8 cellular contexts compared by ENCODE assay signal in the genomic region with DNA sequence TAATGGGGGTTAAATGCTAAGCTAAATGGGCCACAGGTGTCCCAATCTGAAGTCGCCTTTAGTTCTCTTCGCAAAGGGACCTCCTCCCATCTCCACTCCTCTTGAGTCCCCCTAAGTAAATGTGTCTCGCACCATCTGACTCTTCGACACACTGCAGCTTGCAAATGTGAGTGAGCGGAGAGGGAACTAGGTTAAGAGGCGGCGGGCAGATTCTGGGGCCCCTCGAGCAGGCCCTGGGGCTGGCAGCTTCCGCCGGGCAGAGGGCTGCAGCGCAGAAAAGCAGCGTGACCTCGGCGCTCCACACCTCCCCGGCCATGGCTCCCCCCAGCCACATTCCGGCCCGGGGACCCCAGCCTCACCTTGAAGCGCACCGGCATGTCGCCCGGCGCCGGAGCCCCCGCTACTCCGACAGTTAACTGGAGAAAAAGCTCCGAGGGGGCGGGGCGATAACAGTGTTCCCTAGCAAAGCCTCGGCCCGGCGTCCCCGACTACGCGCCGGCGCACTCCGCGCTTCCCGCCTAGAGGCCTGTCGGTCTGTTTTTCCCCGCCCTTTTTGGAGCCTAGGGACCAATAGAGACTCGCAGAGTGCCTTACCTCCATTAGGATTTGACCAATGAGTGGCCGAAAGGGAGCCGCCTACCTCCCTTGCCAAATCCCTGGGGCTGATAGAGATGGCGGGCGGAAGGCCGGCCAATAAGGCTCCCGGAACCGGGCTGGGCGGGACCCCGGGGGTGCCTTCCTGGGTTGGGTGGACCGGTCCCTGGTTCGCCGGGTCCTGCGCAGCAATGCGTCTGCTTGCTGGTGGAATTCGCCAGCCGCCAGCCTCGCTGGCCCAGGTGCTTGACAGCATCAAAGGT. TPM values are rescaled to one million over a fixed set of nuclear protein-coding genes. Genes with fewer than 3 reads are reported as not detected.
DNase-seq lines count a peak whose midpoint lies in the region; ATAC-seq, FAIRE-seq and TF ChIP-seq lines count a peak whose summit lies in the region.

A gene with protein sequence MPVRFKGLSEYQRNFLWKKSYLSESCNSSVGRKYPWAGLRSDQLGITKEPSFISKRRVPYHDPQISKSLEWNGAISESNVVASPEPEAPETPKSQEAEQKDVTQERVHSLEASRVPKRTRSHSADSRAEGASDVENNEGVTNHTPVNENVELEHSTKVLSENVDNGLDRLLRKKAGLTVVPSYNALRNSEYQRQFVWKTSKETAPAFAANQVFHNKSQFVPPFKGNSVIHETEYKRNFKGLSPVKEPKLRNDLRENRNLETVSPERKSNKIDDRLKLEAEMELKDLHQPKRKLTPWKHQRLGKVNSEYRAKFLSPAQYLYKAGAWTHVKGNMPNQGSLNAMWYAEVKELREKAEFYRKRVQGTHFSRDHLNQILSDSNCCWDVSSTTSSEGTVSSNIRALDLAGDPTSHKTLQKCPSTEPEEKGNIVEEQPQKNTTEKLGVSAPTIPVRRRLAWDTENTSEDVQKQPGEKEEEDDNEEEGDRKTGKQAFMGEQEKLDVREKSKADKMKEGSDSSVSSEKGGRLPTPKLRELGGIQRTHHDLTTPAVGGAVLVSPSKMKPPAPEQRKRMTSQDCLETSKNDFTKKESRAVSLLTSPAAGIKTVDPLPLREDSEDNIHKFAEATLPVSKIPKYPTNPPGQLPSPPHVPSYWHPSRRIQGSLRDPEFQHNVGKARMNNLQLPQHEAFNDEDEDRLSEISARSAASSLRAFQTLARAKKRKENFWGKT (minus strand): TSS at position 494 of the 857 bp plus-strand sequence. CDS start 117 bp downstream, at position 377.

- H3K9me3 ChIP-seq in CD8-positive, alpha-beta T cell (ENCODE audit: low read length) = no peaks in the 10 kb centered on the region
- H3K9me3 ChIP-seq in H1 (ENCODE audit: insufficient read depth in 2 of 2, low read depth in 1 of 2, low read length in 1 of 2) = no peaks in the 10 kb centered on the region

- WGBS in H1 (ENCODE audit: extremely low coverage in 1 of 2, insufficient coverage in 1 of 2, insufficient read length in 1 of 2, insufficient replicate concordance in 2 of 2, low coverage in 1 of 2, low lambda C conversion rate in 2 of 2, missing lambda C conversion rate in 1 of 2), 2 experiments = 1% methylated on average over 56 of the region's 59 CpGs; no CpG with 5 or more reads in 1 of the 2 experiments

- H2AFZ ChIP-seq in H1 (ENCODE audit: low read length) = peak within 1 kb of the TSS; percentile 65

- no peaks in the 10 kb centered on the region for H4K20me1 ChIP-seq in H1 (replicated peaks in 1 of 2; ENCODE audit: control insufficient read depth in 1 of 2, insufficient read depth in 2 of 2, low read length in 2 of 2)

- no peak for TF ChIP-seq CTCF in CD8-positive, alpha-beta T cell (IDR thresholded peaks at IDR 0.05)
- TF ChIP-seq CTCF in GM20000 (IDR thresholded peaks at IDR 0.05; ENCODE audit: extremely low read depth, missing control alignments) = no peak
- TF ChIP-seq CTCF in H1 (IDR thresholded peaks at IDR 0.05; ENCODE audit: control extremely low read depth in 1 of 3, insufficient read depth in 1 of 3, low read depth in 1 of 3, low read length in 3 of 3) = no peak

- peak within 1 kb of the TSS; percentile 65; the same call in 1 of the 2 replicates for H3K18ac ChIP-seq in H1 (ENCODE audit: extremely low read depth, low read length)

- peak within 1 kb of the TSS; percentile 88 for H3K4me3 Mint-ChIP-seq in CD8-positive, alpha-beta T cell
- peak within 1 kb of the TSS; percentile 90 for H3K4me3 Mint-ChIP-seq in memory B cell

- H3K4me1 Mint-ChIP-seq in CD8-positive, alpha-beta T cell (ENCODE audit: low read depth) = peaks cover 49% of the 10 kb centered on the region
- H3K4me1 Mint-ChIP-seq in memory B cell = peaks cover 25% of the 10 kb centered on the region

- H3K4me1 ChIP-seq in CD8-positive, alpha-beta T cell (ENCODE audit: insufficient read depth, low read length) = peaks cover 24% of the 10 kb centered on the region
- H3K4me1 ChIP-seq in H1 (replicated peaks in 1 of 4; ENCODE audit: control insufficient read depth in 3 of 4, insufficient read depth in 4 of 4, low read length in 3 of 4) = peaks cover 0 to 7% (median 3%) of the 10 kb centered on the region in 4 experiments; a peak in 3 of 7 replicates

- peak; percentile 95 for ATAC-seq in CD8-positive, alpha-beta T cell
- peak; percentile 92 for ATAC-seq in memory B cell (ENCODE audit: low read depth)

- no peak for TF ChIP-seq RAD21 in H1 (IDR thresholded peaks at IDR 0.05 in 1 of 2, conservative IDR thresholded peaks at IDR 0.05 in 1 of 2; ENCODE audit: low read depth in 2 of 2, low read length in 2 of 2)

- H3K27ac ChIP-seq in CD8-positive, alpha-beta T cell (ENCODE audit: low read depth, low read length) = peak within 1 kb of the TSS; percentile 46
- H3K27ac ChIP-seq in H1 (ENCODE audit: low read depth, low read length) = peak within 1 kb of the TSS; percentile 24; the same call in 1 of the 2 replicates

- TF ChIP-seq EP300 in H1 (IDR thresholded peaks at IDR 0.05; ENCODE audit: borderline replicate concordance in 1 of 2, low read depth in 2 of 2, low read length in 2 of 2) = no peak

- no peak within 1 kb of the TSS for H4K5ac ChIP-seq in H1 (ENCODE audit: insufficient read length, low read depth, low read length)

- no peak within 1 kb of the TSS for H3K56ac ChIP-seq in H1 (replicated peaks; ENCODE audit: insufficient read length, low read depth, low read length)

- no peaks in the 10 kb centered on the region for H3K79me1 ChIP-seq in H1 (ENCODE audit: low read depth, low read length)

- H3K4me3 ChIP-seq in CD8-positive, alpha-beta T cell (ENCODE audit: low read depth, low read length) = peak within 1 kb of the TSS; percentile 56
- H3K4me3 ChIP-seq in H1 (ENCODE audit: extremely low read depth in 1 of 4, insufficient read depth in 2 of 4, low read depth in 3 of 4, low read length in 4 of 4) = peak within 1 kb of the TSS; percentile 67 to 80 (median 75)

- CTCF ChIA-PET in CD8-positive, alpha-beta T cell (lab: Charles Lee) = interaction anchor here (0.8 to 1.3 kb wide), 4 partner anchors 15 to 292 kb away, joined by 3 to 4 read pairs (median 3); no protein-coding TSS in a partner anchor
- CTCF ChIA-PET in activated CD8-positive, alpha-beta memory T cell treated with anti-CD3 and anti-CD28 coated beads for 36 hours (lab: Charles Lee) = interaction anchor here (0.9 to 1.9 kb wide), 2 partner anchors 109 to 315 kb away, joined by 3 to 5 read pairs; no protein-coding TSS in a partner anchor
- CTCF ChIA-PET in H1 (lab: Charles Lee; ENCODE audit: partially characterized antibody) = interaction anchor here (0.6 to 2.1 kb wide), 6 partner anchors 10 to 174 kb away, joined by 3 to 8 read pairs (median 4); a partner anchor contains a TSS

- H2AK5ac ChIP-seq in H1 (ENCODE audit: low read depth, low read length) = no peak within 1 kb of the TSS

- H2BK15ac ChIP-seq in H1 (ENCODE audit: low read length) = no peak within 1 kb of the TSS

- H3K27me3 Mint-ChIP-seq in CD8-positive, alpha-beta T cell (ENCODE audit: low read depth) = no peaks in the 10 kb centered on the region
- no peaks in the 10 kb centered on the region for H3K27me3 Mint-ChIP-seq in memory B cell

- H3K36me3 ChIP-seq in CD8-positive, alpha-beta T cell (ENCODE audit: insufficient read depth, low read length) = peaks cover 14% of the 10 kb centered on the region
- peaks cover 0 to 4% (median 0%) of the 10 kb centered on the region in 4 experiments; a peak in 1 of 8 replicates for H3K36me3 ChIP-seq in H1 (ENCODE audit: control insufficient read depth in 2 of 4, insufficient read depth in 4 of 4, low read length in 3 of 4)

- intact Hi-C loops in CD8-positive, alpha-beta T cell (cut with DNase I, micrococcal nuclease) = loop anchor here (1.0 to 10.0 kb wide), 9 partner anchors 278 to 1255 kb away; a partner anchor contains a TSS

- POLR2A ChIA-PET in CD8-positive, alpha-beta T cell (lab: Charles Lee) = interaction anchor here (0.7 to 1.2 kb wide), 3 partner anchors 11 to 278 kb away, joined by 3 to 5 read pairs (median 3); a partner anchor contains a TSS
- POLR2A ChIA-PET in activated CD8-positive, alpha-beta memory T cell treated with anti-CD3 and anti-CD28 coated beads for 36 hours (lab: Charles Lee) = interaction anchor here (0.6 to 0.7 kb wide), 3 partner anchors 134 to 363 kb away, joined by 3 read pairs; no protein-coding TSS in a partner anchor
- POLR2A ChIA-PET in H1 (lab: Charles Lee; ENCODE audit: partially characterized antibody) = interaction anchor here (0.8 to 1.3 kb wide), 9 partner anchors 10 to 278 kb away, joined by 3 to 4 read pairs (median 3); a partner anchor contains a TSS

- peak within 1 kb of the TSS; percentile 72 to 86 for H3K4me2 ChIP-seq in H1 (ENCODE audit: insufficient read depth in 1 of 2, low read depth in 2 of 2, low read length in 2 of 2)

- H4K8ac ChIP-seq in H1 (ENCODE audit: extremely low read depth, insufficient read depth, low read length) = peak within 1 kb of the TSS; percentile 73; the same call in 1 of the 2 replicates

- peaks cover 8% of the 10 kb centered on the region for H3K23me2 ChIP-seq in H1 (ENCODE audit: low read depth, low read length)

- no peaks in the 10 kb centered on the region for H3K27me3 ChIP-seq in CD8-positive, alpha-beta T cell (ENCODE audit: insufficient read depth, low read length)
- H3K27me3 ChIP-seq in H1 (replicated peaks in 1 of 4; ENCODE audit: control insufficient read depth in 3 of 4, extremely low read depth in 1 of 4, insufficient read depth in 3 of 4, low read length in 3 of 4) = no peaks in the 10 kb centered on the region

- TF ChIP-seq POLR2A in H1 (IDR thresholded peaks at IDR 0.05; ENCODE audit: control extremely low read depth in 1 of 2, low read depth in 2 of 2, low read length in 2 of 2) = no peak; a peak in 1 of 3 replicates

- FAIRE-seq in H1 (lab: Jason Lieb, UNC) = peak; percentile 72

- no peak within 1 kb of the TSS for H2BK120ac ChIP-seq in H1 (replicated peaks; ENCODE audit: low read depth, low read length)

- H3K4ac ChIP-seq in H1 (replicated peaks; ENCODE audit: insufficient read length, low read depth, low read length) = no peak within 1 kb of the TSS

- no peak within 1 kb of the TSS for H2BK20ac ChIP-seq in H1 (ENCODE audit: low read length)

- H3K14ac ChIP-seq in H1 (ENCODE audit: insufficient read length) = no peak within 1 kb of the TSS

- no peak within 1 kb of the TSS for H3K23ac ChIP-seq in H1 (ENCODE audit: insufficient read length)

- peak within 1 kb of the TSS; percentile 40 to 82 (median 64) for H3K9ac ChIP-seq in H1 (replicated peaks in 1 of 4; ENCODE audit: extremely low read depth in 1 of 4, low read depth in 3 of 4, low read length in 3 of 4)

- H2BK12ac ChIP-seq in H1 (ENCODE audit: low read depth, low read length) = no peak within 1 kb of the TSS

- 0 out of 4 replicates have a peak, but pooled peaks cover 0 to 5% of the 10 kb centered on the region in 2 experiments for H3K79me2 ChIP-seq in H1 (ENCODE audit: control insufficient read depth in 1 of 2, insufficient read depth in 2 of 2, low read length in 2 of 2)

- no peak within 1 kb of the TSS for H4K91ac ChIP-seq in H1 (replicated peaks; ENCODE audit: insufficient read length, low read length)

- DNase-seq in CD8-positive, alpha-beta T cell = peak; percentile 88 to 97 (median 95)
- DNase-seq in GM20000 (ENCODE audit: low spot score) (peak; percentile 93), HT-29 (ENCODE audit: low spot score) (peak; percentile 97), NOMO-1 (lab: John Stamatoyannopoulos, UW; ENCODE audit: unreplicated experiment in 2 of 2) (peak; percentile 96 to 99), H1 (ENCODE audit: low read depth in 1 of 2, low spot score in 2 of 2) (peak; percentile 93 to 96), memory B cell (ENCODE audit: low spot score in 2 of 2) (peak; percentile 90 to 92)
- peak; percentile 90 for DNase-seq in stimulated activated CD8-positive, alpha-beta memory T cell treated with anti-CD3 and anti-CD28 coated beads, Interleukin-12 subunit alpha, Interleukin-12 subunit beta, amount 100 ng/mL, for 24 hours (ENCODE audit: extremely low read depth)

- H2BK5ac ChIP-seq in H1 (ENCODE audit: low read depth, low read length) = no peak within 1 kb of the TSS

- H3K9me3 Mint-ChIP-seq in CD8-positive, alpha-beta T cell = no peaks in the 10 kb centered on the region
- no peaks in the 10 kb centered on the region for H3K9me3 Mint-ChIP-seq in memory B cell

- H3K36me3 Mint-ChIP-seq in CD8-positive, alpha-beta T cell = peaks cover 23% of the 10 kb centered on the region
- peaks cover 8% of the 10 kb centered on the region for H3K36me3 Mint-ChIP-seq in memory B cell

- peak within 1 kb of the TSS; percentile 89 for H3K27ac Mint-ChIP-seq in CD8-positive, alpha-beta T cell
- H3K27ac Mint-ChIP-seq in memory B cell = peak within 1 kb of the TSS; percentile 87

RNA-seq across cellular contexts. Expression of the gene that starts here (rescaled TPM):
- total RNA-seq in CD8-positive, alpha-beta T cell = 10 to 100 TPM; 10.6 to 12.0 TPM
- 2.6 and 3.6 TPM in 2 replicates for total RNA-seq in HT-29 (2014; rRNA removed; shearing (Covaris generic))
- 10 to 100 TPM; 21.2 to 22.3 TPM for total RNA-seq in activated CD8-positive, alpha-beta memory T cell treated with anti-CD3 and anti-CD28 coated beads for 36 hours
- 9.5 and 10.7 TPM in 2 replicates for total RNA-seq in H1 (2021; fragmentation: NEBNext Ultra II Directional; extraction: Animal tissue kit (Norgen Biotek cat#: 25700))
- polyA plus RNA-seq in H1 (2011; rRNA removed) = 1.7 and 3.1 TPM in 2 replicates
- 5.9 TPM for polyA plus RNA-seq in H1 (2011; cell fraction: cytosol; rRNA removed)
- polyA plus RNA-seq in H1 (2011; cell fraction: nucleus; rRNA removed) = 3.6 TPM
- 5.3 to 8.4 TPM (median 5.6 TPM) in 4 replicates for polyA plus RNA-seq in H1 (2012, experiment 1 of 2)
- 0.43 TPM for polyA plus RNA-seq in H1 (2012, experiment 2 of 2)
- 7.4 TPM for polyA plus RNA-seq in H1 (2013, experiment 1 of 2)
- 5.7 TPM for polyA plus RNA-seq in H1 (2013, experiment 2 of 2)
- 5.6 and 6.8 TPM in 2 replicates for polyA minus RNA-seq in H1 (2011; rRNA and poly(A)+ RNA removed)
- 7.5 TPM for polyA minus RNA-seq in H1 (2011; cell fraction: cytosol; rRNA and poly(A)+ RNA removed)
- 13.4 TPM for polyA minus RNA-seq in H1 (2011; cell fraction: nucleus; rRNA and poly(A)+ RNA removed)

Comparison
In these comparisons a context has a peak if more than half of its experiments do, and no peak if none do; other contexts are left out.
1. Peak in every context shown above with its lines: DNase-seq, ATAC-seq, H3K4me3 ChIP-seq and H3K27ac ChIP-seq.